Comparison of ENCODE assay signal across 10 cellular contexts in the genomic region with DNA sequence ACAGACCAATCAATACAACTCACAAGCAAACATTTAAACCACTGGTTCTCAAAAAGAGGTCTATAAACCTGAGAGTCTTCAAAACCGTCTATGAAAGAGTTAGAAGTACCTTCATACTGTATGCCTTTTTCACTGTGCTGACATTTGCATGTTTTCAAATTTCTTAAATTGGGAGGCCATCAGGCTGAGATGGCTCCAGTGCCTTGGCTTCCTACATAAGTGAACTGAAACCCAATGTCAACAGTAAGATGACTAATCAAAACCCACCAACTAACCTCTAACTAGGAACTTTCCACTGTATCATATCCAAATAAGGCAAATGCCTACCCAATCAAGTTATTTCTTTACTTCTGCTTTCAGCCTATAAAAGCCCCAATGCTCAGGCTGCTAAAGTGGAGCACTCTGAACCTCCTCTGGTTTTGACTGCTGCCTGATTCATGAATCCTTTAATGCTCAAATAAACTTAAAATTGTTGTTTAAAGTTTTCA. TPM values are rescaled to one million over a fixed set of nuclear protein-coding genes. Genes with fewer than 3 reads are reported as not detected.
A peak's percentile ranks its signal among the peaks of the same experiment; 100 is the strongest.
DNase-seq lines count a peak whose midpoint lies in the region; ATAC-seq and TF ChIP-seq lines count a peak whose summit lies in the region.
"Had no signal": no experiment of that assay in that cellular context is flagged by ENCODE, and none has a peak within 500 bp of the region (broad histone marks: within the 10 kb centered on the region; RNA-seq: fewer than 3 reads in every experiment).

No MANE protein-coding gene starts in this region.

- intact Hi-C loops in CD14-positive monocyte (cut with micrococcal nuclease), result loop anchor here in 1 of 2 donors (5.0 kb wide), 1 partner anchor 35 kb away; the partner anchor contains the start of gene FAM13B

- no peak for TF ChIP-seq CTCF in CD14-positive monocyte (IDR thresholded peaks at IDR 0.05)
- no peak for TF ChIP-seq CTCF in foreskin fibroblast (IDR thresholded peaks at IDR 0.05; ENCODE audit: low read depth, low read length)

- peaks cover 36% of the 10 kb centered on the region for H3K4me1 Mint-ChIP-seq in CD14-positive monocyte
- H3K4me1 Mint-ChIP-seq in activated T-cell treated with anti-CD3 and anti-CD28 coated beads, Interleukin-2, amount 50 U/mL, for 4 hours (ENCODE audit: low read depth), result peaks cover 41% of the 10 kb centered on the region

- peak overlapping the region; percentile 8 to 74 (median 52) for H3K27ac Mint-ChIP-seq in CD14-positive monocyte

- no peak overlapping the region for H3K4me3 Mint-ChIP-seq in CD14-positive monocyte
- H3K4me3 Mint-ChIP-seq in activated T-cell treated with anti-CD3 and anti-CD28 coated beads, Interleukin-2, amount 50 U/mL, for 4 hours, result no peak overlapping the region

- no peak for DNase-seq in CD14-positive monocyte (ENCODE audit: low spot score)
- DNase-seq in activated T-cell treated with anti-CD3 and anti-CD28 coated beads, Interleukin-2, amount 50 U/mL, for 4 hours, result no peak
- DNase-seq in NCI-H69 (lab: John Stamatoyannopoulos, UW), result no peak
- DNase-seq in foreskin fibroblast, result no peak
- no peak for DNase-seq in NCI-H1417 treated with DMSO at 0.1 percent for 48 hours (lab: John Stamatoyannopoulos, UW)
- DNase-seq: NCI-H1048 had no signal

- H3K4me3 ChIP-seq in foreskin fibroblast (ENCODE audit: low read depth in 1 of 2, low read length in 2 of 2), result no peak overlapping the region
- H3K4me3 ChIP-seq: lung had no signal

- no peaks in the 10 kb centered on the region for H3K27me3 Mint-ChIP-seq in CD14-positive monocyte (ENCODE audit: low read depth in 3 of 3)
- H3K27me3 Mint-ChIP-seq in activated T-cell treated with anti-CD3 and anti-CD28 coated beads, Interleukin-2, amount 50 U/mL, for 4 hours (ENCODE audit: low read depth), result no peaks in the 10 kb centered on the region

- ATAC-seq in GM19395 (IDR thresholded peaks at IDR 0.05; ENCODE audit: unreplicated experiment) (peak; percentile 82), HG03457 (IDR thresholded peaks at IDR 0.05; ENCODE audit: unreplicated experiment) (peak; percentile 67), GM21390 (IDR thresholded peaks at IDR 0.05; ENCODE audit: unreplicated experiment) (no peak)
- peak; percentile 96 to 98 for ATAC-seq in activated T-cell treated with anti-CD3 and anti-CD28 coated beads, Interleukin-2, amount 50 U/mL, for 4 hours

- peaks cover 40 to 63% of the 10 kb centered on the region in 2 donors for H3K36me3 Mint-ChIP-seq in CD14-positive monocyte
- peaks cover 39% of the 10 kb centered on the region for H3K36me3 Mint-ChIP-seq in activated T-cell treated with anti-CD3 and anti-CD28 coated beads, Interleukin-2, amount 50 U/mL, for 4 hours (ENCODE audit: insufficient read depth)

- H3K9me3 Mint-ChIP-seq in CD14-positive monocyte, result peaks cover 7 to 19% (median 10%) of the 10 kb centered on the region in 7 donors
- H3K9me3 Mint-ChIP-seq in activated T-cell treated with anti-CD3 and anti-CD28 coated beads, Interleukin-2, amount 50 U/mL, for 4 hours, result peaks cover 12% of the 10 kb centered on the region

RNA-seq across cellular contexts. Expression of gene FAM13B, which starts 35.1 kb away (rescaled TPM):
- polyA plus RNA-seq in CD14-positive monocyte, result 10 to 100 TPM; 11.5 to 17.0 TPM
- total RNA-seq in activated T-cell treated with anti-CD3 and anti-CD28 coated beads, Interleukin-2, amount 50 U/mL, for 4 hours, result 10 to 100 TPM; 15.0 to 17.7 (median 15.3) TPM
